In genomic region chr9:19995619-19996018, GRCh38 we compare ENCODE assay signal across 22 cellular contexts.
DNase-seq lines count a peak whose midpoint lies in the region; ATAC-seq, FAIRE-seq and TF ChIP-seq lines count a peak whose summit lies in the region.
"Had no signal": no experiment of that assay in that cellular context is flagged by ENCODE, and none has a peak within 500 bp of the region (broad histone marks: within the 10 kb centered on the region; RNA-seq: fewer than 3 reads in every experiment).

No MANE protein-coding gene starts in this region.

- H3K36me3 Mint-ChIP-seq in activated CD4-positive, alpha-beta T cell treated with anti-CD3 and anti-CD28 coated beads, Interleukin-2, amount 10 ng/mL, durations not matched to agents 24 days and 14 days (ENCODE audit: low read depth): peaks cover 17% of the 10 kb centered on the region
- peaks cover 20% of the 10 kb centered on the region for H3K36me3 Mint-ChIP-seq in activated T-helper 1 cell treated with anti-CD3 and anti-CD28 coated beads, Interleukin-12 subunit alpha, Interleukin-12 subunit beta, Interleukin-2, Interleukin-4 antibody, amounts not matched to agents 30 ng/mL and 10 ng/mL and 1 ng/mL, durations not matched to agents 14 hours and 24 hours and 36 hours (ENCODE audit: low read depth)

- DNase-seq in activated CD4-positive, alpha-beta T cell treated with anti-CD3 and anti-CD28 coated beads, Interleukin-2, amount 10 ng/mL, durations not matched to agents 24 days and 14 days: peak; percentile 64
- DNase-seq in activated CD4-positive, alpha-beta T cell treated with anti-CD3 and anti-CD28 coated beads for 4 hours: no peak
- DNase-seq in DND-41: peak; percentile 19
- no peak for DNase-seq in H54 (ENCODE audit: insufficient read length, low spot score)
- DNase-seq in activated T-helper 1 cell treated with anti-CD3 and anti-CD28 coated beads, Interleukin-12 subunit alpha, Interleukin-12 subunit beta, Interleukin-2, Interleukin-4 antibody, amounts not matched to agents 30 ng/mL and 10 ng/mL and 1 ng/mL, durations not matched to agents 14 hours and 24 hours and 36 hours (ENCODE audit: low spot score): no peak
- DNase-seq in NCI-H2081 treated with DMSO at 0.1 percent for 48 hours (lab: John Stamatoyannopoulos, UW): no peak
- DNase-seq: CD4-positive, alpha-beta T cell; DMS79 treated with DMSO at 0.1 percent for 48 hours; H7; Karpas-422; NCI-H1092 treated with DMSO at 0.1 percent for 48 hours; NCI-H1436; NCI-H187; NCI-H2171 treated with DMSO at 0.1 percent for 48 hours; NCI-H345; NCI-H510A treated with DMSO at 0.1 percent for 48 hours; SK-N-SH had no signal

- no peak for TF ChIP-seq POLR2A in H54 (IDR thresholded peaks at IDR 0.05; ENCODE audit: low read depth, low read length)

- H3K9me3 ChIP-seq in DND-41 (ENCODE audit: insufficient read depth, low read length, severe bottlenecking): no peaks in the 10 kb centered on the region
- H3K9me3 ChIP-seq: BLaER1, SK-N-SH had no signal

- intact Hi-C loops in activated CD4-positive, alpha-beta T cell treated with anti-CD3 and anti-CD28 coated beads, Interleukin-2, amount 10 ng/mL, durations not matched to agents 24 days and 14 days (cut with micrococcal nuclease): loop anchor here (5.0 to 10.0 kb wide), 3 partner anchors 481 to 1692 kb away; no protein-coding TSS in a partner anchor
- intact Hi-C loops in activated T-helper 1 cell treated with anti-CD3 and anti-CD28 coated beads, Interleukin-12 subunit alpha, Interleukin-12 subunit beta, Interleukin-2, Interleukin-4 antibody, amounts not matched to agents 30 ng/mL and 10 ng/mL and 1 ng/mL, durations not matched to agents 14 hours and 24 hours and 36 hours (cut with micrococcal nuclease): loop anchor here (5.0 to 10.0 kb wide), 6 partner anchors 63 to 1579 kb away; partner anchors contain the start of gene RPS6

- H3K9me3 Mint-ChIP-seq in activated CD4-positive, alpha-beta T cell treated with anti-CD3 and anti-CD28 coated beads, Interleukin-2, amount 10 ng/mL, durations not matched to agents 24 days and 14 days: peaks cover 20% of the 10 kb centered on the region
- peaks cover 28% of the 10 kb centered on the region for H3K9me3 Mint-ChIP-seq in activated T-helper 1 cell treated with anti-CD3 and anti-CD28 coated beads, Interleukin-12 subunit alpha, Interleukin-12 subunit beta, Interleukin-2, Interleukin-4 antibody, amounts not matched to agents 30 ng/mL and 10 ng/mL and 1 ng/mL, durations not matched to agents 14 hours and 24 hours and 36 hours

- H2AFZ ChIP-seq in DND-41 (ENCODE audit: low read depth, low read length): peak overlapping the region; percentile 10; the same call in 1 of the 2 replicates

- ATAC-seq in DND-41 (ENCODE audit: insufficient read depth, low read depth) (no peak), GM19328 (IDR thresholded peaks at IDR 0.05; ENCODE audit: unreplicated experiment) (no peak)
- ATAC-seq: HepG2 had no signal

- H3K79me2 ChIP-seq in DND-41 (ENCODE audit: insufficient read depth, low read length): no peaks in the 10 kb centered on the region

- H3K4me2 ChIP-seq in DND-41 (ENCODE audit: insufficient read depth, low read length): no peak overlapping the region
- H3K4me2 ChIP-seq: BLaER1, SK-N-SH had no signal

- H3K27ac ChIP-seq in DND-41 (ENCODE audit: low read length): no peak overlapping the region
- H3K27ac ChIP-seq: BLaER1 had no signal

- FAIRE-seq in H54 (lab: Jason Lieb, UNC): peak; percentile 67
- FAIRE-seq: A204.1, GM12892, HepG2 had no signal

- no peaks in the 10 kb centered on the region for H3K27me3 ChIP-seq in DND-41 (ENCODE audit: insufficient read depth, low read length, poor library complexity)
- H3K27me3 ChIP-seq: BLaER1 had no signal

- no peaks in the 10 kb centered on the region for H3K36me3 ChIP-seq in DND-41 (ENCODE audit: insufficient read depth, low read length)
- H3K36me3 ChIP-seq: BLaER1 had no signal

- H3K4me3 Mint-ChIP-seq in activated CD4-positive, alpha-beta T cell treated with anti-CD3 and anti-CD28 coated beads, Interleukin-2, amount 10 ng/mL, durations not matched to agents 24 days and 14 days: peak overlapping the region; percentile 2
- H3K4me3 Mint-ChIP-seq in activated T-helper 1 cell treated with anti-CD3 and anti-CD28 coated beads, Interleukin-12 subunit alpha, Interleukin-12 subunit beta, Interleukin-2, Interleukin-4 antibody, amounts not matched to agents 30 ng/mL and 10 ng/mL and 1 ng/mL, durations not matched to agents 14 hours and 24 hours and 36 hours: no peak overlapping the region
- H3K4me3 Mint-ChIP-seq: CD4-positive, alpha-beta T cell had no signal

- no peak overlapping the region for H3K9ac ChIP-seq in DND-41 (ENCODE audit: low read depth, low read length)
- H3K9ac ChIP-seq: BLaER1, SK-N-SH had no signal

- no peak for TF ChIP-seq CTCF in DND-41 (IDR thresholded peaks at IDR 0.05; ENCODE audit: borderline replicate concordance, extremely low read depth, low read length, poor library complexity, severe bottlenecking)

- H3K4me1 Mint-ChIP-seq in activated CD4-positive, alpha-beta T cell treated with anti-CD3 and anti-CD28 coated beads, Interleukin-2, amount 10 ng/mL, durations not matched to agents 24 days and 14 days: peaks cover 78% of the 10 kb centered on the region
- peaks cover 87% of the 10 kb centered on the region for H3K4me1 Mint-ChIP-seq in activated T-helper 1 cell treated with anti-CD3 and anti-CD28 coated beads, Interleukin-12 subunit alpha, Interleukin-12 subunit beta, Interleukin-2, Interleukin-4 antibody, amounts not matched to agents 30 ng/mL and 10 ng/mL and 1 ng/mL, durations not matched to agents 14 hours and 24 hours and 36 hours (ENCODE audit: low read depth)

- no peak overlapping the region for H3K4me3 ChIP-seq in DND-41 (ENCODE audit: low read depth in 1 of 2, low read length in 2 of 2)
- H3K4me3 ChIP-seq: BLaER1 had no signal

- H3K4me1 ChIP-seq in DND-41 (ENCODE audit: insufficient read depth, low read length): peaks cover 58% of the 10 kb centered on the region
- H3K4me1 ChIP-seq: BLaER1 had no signal

- H3K27me3 Mint-ChIP-seq in activated CD4-positive, alpha-beta T cell treated with anti-CD3 and anti-CD28 coated beads, Interleukin-2, amount 10 ng/mL, durations not matched to agents 24 days and 14 days: no peaks in the 10 kb centered on the region
- H3K27me3 Mint-ChIP-seq in activated T-helper 1 cell treated with anti-CD3 and anti-CD28 coated beads, Interleukin-12 subunit alpha, Interleukin-12 subunit beta, Interleukin-2, Interleukin-4 antibody, amounts not matched to agents 30 ng/mL and 10 ng/mL and 1 ng/mL, durations not matched to agents 14 hours and 24 hours and 36 hours (ENCODE audit: insufficient read depth): no peaks in the 10 kb centered on the region
- H3K27me3 Mint-ChIP-seq: CD4-positive, alpha-beta T cell had no signal

- H4K20me1 ChIP-seq in DND-41 (ENCODE audit: insufficient read depth, low read length): no peaks in the 10 kb centered on the region
- H4K20me1 ChIP-seq: BLaER1 had no signal

- peak overlapping the region; percentile 5 for H3K27ac Mint-ChIP-seq in activated CD4-positive, alpha-beta T cell treated with anti-CD3 and anti-CD28 coated beads, Interleukin-2, amount 10 ng/mL, durations not matched to agents 24 days and 14 days
- H3K27ac Mint-ChIP-seq in activated T-helper 1 cell treated with anti-CD3 and anti-CD28 coated beads, Interleukin-12 subunit alpha, Interleukin-12 subunit beta, Interleukin-2, Interleukin-4 antibody, amounts not matched to agents 30 ng/mL and 10 ng/mL and 1 ng/mL, durations not matched to agents 14 hours and 24 hours and 36 hours: peak overlapping the region; percentile 69
- H3K27ac Mint-ChIP-seq: CD4-positive, alpha-beta T cell had no signal

Comparison
In these comparisons a context has a peak if more than half of its experiments do, and no peak if none do; other contexts are left out.
1. DNase-seq: peak in activated CD4-positive, alpha-beta T cell treated with anti-CD3 and anti-CD28 coated beads, Interleukin-2, amount 10 ng/mL, durations not matched to agents 24 days and 14 days (single experiment) and DND-41 (single experiment); none in activated CD4-positive, alpha-beta T cell treated with anti-CD3 and anti-CD28 coated beads for 4 hours (0 of 2), H54 (single experiment), activated T-helper 1 cell treated with anti-CD3 and anti-CD28 coated beads, Interleukin-12 subunit alpha, Interleukin-12 subunit beta, Interleukin-2, Interleukin-4 antibody, amounts not matched to agents 30 ng/mL and 10 ng/mL and 1 ng/mL, durations not matched to agents 14 hours and 24 hours and 36 hours (single experiment) and NCI-H2081 treated with DMSO at 0.1 percent for 48 hours (single experiment).